8 cellular contexts compared by ENCODE assay signal in the genomic region with DNA sequence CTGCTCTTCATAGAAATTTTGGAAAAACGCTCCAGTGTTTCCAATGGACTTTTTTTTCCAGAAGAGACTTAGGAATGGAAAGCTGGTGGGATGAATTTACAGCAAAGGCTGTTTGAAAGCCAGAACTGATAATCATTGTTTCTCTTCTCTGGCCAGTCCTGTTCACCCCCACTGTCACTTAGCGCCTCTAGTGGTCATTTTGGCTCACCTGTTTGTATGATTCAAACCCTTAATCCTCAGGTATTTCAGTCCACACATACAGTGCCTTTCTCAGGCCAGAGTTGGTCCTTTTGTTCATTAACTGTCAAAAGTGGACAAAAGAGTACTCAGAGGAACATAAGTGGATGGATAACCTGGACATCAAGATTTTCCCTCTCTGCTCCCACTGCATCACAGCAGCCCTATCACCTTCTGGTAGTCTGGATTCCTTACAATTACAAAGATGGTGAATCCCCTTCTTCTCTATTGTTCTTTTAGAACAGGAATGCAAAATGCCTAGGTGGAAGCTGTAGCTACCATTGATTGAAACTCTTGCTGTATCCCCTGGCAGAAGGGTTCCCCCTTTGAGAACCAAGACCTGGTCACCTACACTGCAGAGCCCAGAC.
DNase-seq lines count a peak whose midpoint lies in the region; ATAC-seq and TF ChIP-seq lines count a peak whose summit lies in the region.
"Had no signal": no experiment of that assay in that cellular context is flagged by ENCODE, and none has a peak within 500 bp of the region (broad histone marks: within the 10 kb centered on the region; RNA-seq: fewer than 3 reads in every experiment).

No MANE protein-coding gene starts in this region.

- no peaks in the 10 kb centered on the region for H3K27me3 Mint-ChIP-seq in neural crest cell (ENCODE audit: low read depth)

- H3K36me3 Mint-ChIP-seq in neural crest cell (ENCODE audit: low read depth), result no peaks in the 10 kb centered on the region

- no peak overlapping the region for H2AFZ ChIP-seq in OCI-LY3 (ENCODE audit: low read depth, low read length)

- H3K27ac ChIP-seq in OCI-LY3 (ENCODE audit: low read length), result no peak overlapping the region

- no peak overlapping the region for H3K4me3 ChIP-seq in OCI-LY3 (ENCODE audit: low read length)
- no peak overlapping the region for H3K4me3 ChIP-seq in lower leg skin (ENCODE audit: low read depth, poor library complexity, severe bottlenecking)

- no peaks in the 10 kb centered on the region for H4K20me1 ChIP-seq in OCI-LY3 (ENCODE audit: insufficient read depth, low read length)

- H3K9ac ChIP-seq in OCI-LY3 (ENCODE audit: low read length), result no peak overlapping the region

- H3K27ac Mint-ChIP-seq in neural crest cell (ENCODE audit: unreplicated experiment), result no peak overlapping the region

- intact Hi-C loops in Right ventricle myocardium superior (cut with DNase I), result no loop called here
- intact Hi-C loops in lower leg skin (cut with DNase I; ENCODE audit: low total_unique reads), result no loop called here

- H3K4me3 Mint-ChIP-seq in neural crest cell, result no peak overlapping the region

- ATAC-seq in GM18907 (IDR thresholded peaks at IDR 0.05; ENCODE audit: unreplicated experiment), result peak; percentile 89
- peak; percentile 83 for ATAC-seq in HG02763 (IDR thresholded peaks at IDR 0.05; ENCODE audit: unreplicated experiment)
- ATAC-seq in Right ventricle myocardium superior (ENCODE audit: poor library complexity), result no peak

- WGBS in lower leg skin, 2 donors, result 20 to 26% methylated on average over 2 of the region's 2 CpGs

- no peaks in the 10 kb centered on the region for H3K79me2 ChIP-seq in OCI-LY3 (ENCODE audit: low read length)

- no peak for DNase-seq in neural crest cell (ENCODE audit: low read depth, low spot score)
- no peak for DNase-seq in Right ventricle myocardium superior
- DNase-seq in NK-92 (lab: John Stamatoyannopoulos, UW; ENCODE audit: unreplicated experiment), result no peak
- no peak for DNase-seq in lower leg skin (ENCODE audit: low spot score in 2 of 2)
- DNase-seq: NCI-H524 treated with DMSO at 0.1 percent for 48 hours had no signal

- H3K4me1 ChIP-seq in OCI-LY3 (ENCODE audit: low read length), result no peaks in the 10 kb centered on the region

- H3K4me1 Mint-ChIP-seq in neural crest cell, result no peaks in the 10 kb centered on the region

- H3K9me3 ChIP-seq in OCI-LY3 (ENCODE audit: insufficient read depth, low read length), result no peaks in the 10 kb centered on the region

- no peak for TF ChIP-seq POLR2A in lower leg skin (IDR thresholded peaks at IDR 0.05)

- H3K4me2 ChIP-seq in OCI-LY3 (ENCODE audit: low read length), result no peak overlapping the region

- no peaks in the 10 kb centered on the region for H3K27me3 ChIP-seq in OCI-LY3 (ENCODE audit: low read depth, low read length)

- no peaks in the 10 kb centered on the region for H3K9me3 Mint-ChIP-seq in neural crest cell

- peak; percentile 58 for TF ChIP-seq CTCF in OCI-LY3 (IDR thresholded peaks at IDR 0.05; ENCODE audit: low read depth, low read length)
- TF ChIP-seq CTCF in neural crest cell (conservative IDR thresholded peaks at IDR 0.05), result peak; percentile 52
- no peak for TF ChIP-seq CTCF in lower leg skin (IDR thresholded peaks at IDR 0.05)

- H3K36me3 ChIP-seq in OCI-LY3 (replicated peaks; ENCODE audit: low read depth, low read length), result no peaks in the 10 kb centered on the region

Comparison
In these comparisons a context has a peak if more than half of its experiments do, and no peak if none do; other contexts are left out.
1. CTCF ChIP-seq: peak in OCI-LY3 (single experiment) and neural crest cell (single experiment); none in lower leg skin (0 of 3).